ENCODE assay signal across 11 cellular contexts in the genomic region with DNA sequence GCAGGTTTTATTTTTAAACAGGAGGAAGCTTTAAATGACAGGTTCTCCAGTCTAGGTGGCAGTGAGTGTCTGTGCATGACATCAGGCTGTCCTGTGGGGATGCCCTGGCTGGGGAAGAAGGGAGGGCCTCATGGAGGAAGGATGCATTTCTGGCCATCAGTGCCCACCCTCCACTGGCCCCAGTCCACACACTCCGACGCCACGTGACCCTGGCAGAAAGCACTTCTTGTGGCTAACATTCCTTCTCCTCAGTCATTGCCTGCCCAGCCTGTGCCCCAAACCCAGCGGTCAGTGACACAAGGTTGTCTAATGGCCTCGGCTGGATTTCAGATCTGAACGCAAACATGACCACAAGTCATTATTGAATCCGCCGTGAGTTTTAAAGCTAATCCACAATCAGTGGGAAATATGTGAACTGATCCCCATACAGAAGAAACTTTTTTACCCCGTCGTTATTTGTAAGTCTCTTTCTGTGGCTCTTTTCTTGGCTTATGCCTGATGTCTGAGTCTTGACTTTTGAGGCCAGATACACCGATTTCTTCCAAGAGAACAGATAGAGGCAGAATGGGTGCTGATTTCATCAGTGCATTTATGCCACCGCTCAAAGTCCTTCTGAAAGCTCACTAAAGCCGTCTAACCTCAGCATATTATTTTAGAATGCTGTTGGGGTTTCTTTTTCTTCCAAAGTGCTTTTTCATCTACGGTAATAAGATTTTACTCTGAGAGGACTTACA. TPM values are rescaled to one million over a fixed set of nuclear protein-coding genes. Genes with fewer than 3 reads are reported as not detected.
DNase-seq lines count a peak whose midpoint lies in the region; ATAC-seq and TF ChIP-seq lines count a peak whose summit lies in the region.
"Had no signal": no experiment of that assay in that cellular context is flagged by ENCODE, and none has a peak within 500 bp of the region (broad histone marks: within the 10 kb centered on the region; RNA-seq: fewer than 3 reads in every experiment).

No MANE protein-coding gene starts in this region.

- H3K79me2 ChIP-seq in fibroblast of lung (ENCODE audit: control insufficient read depth, insufficient read depth, low read length), result no peaks in the 10 kb centered on the region

- H3K4me2 ChIP-seq in fibroblast of lung (ENCODE audit: extremely low read depth, insufficient read depth, low read length), result peak overlapping the region; percentile 53

- H3K4me1 ChIP-seq in fibroblast of lung (ENCODE audit: control insufficient read depth, extremely low read depth, insufficient read depth, low read length) (peaks cover 5% of the 10 kb centered on the region), neutrophil (ENCODE audit: control insufficient read depth in 1 of 2, insufficient read depth in 1 of 2, low read depth in 1 of 2, low read length in 1 of 2) (peaks cover 26 to 35% of the 10 kb centered on the region in 2 experiments)

- ATAC-seq in Right ventricle myocardium superior (ENCODE audit: poor library complexity), result peak; percentile 18
- ATAC-seq in HG02852 (IDR thresholded peaks at IDR 0.05; ENCODE audit: unreplicated experiment), result no peak
- ATAC-seq: GM12878 had no signal

- no peak for TF ChIP-seq CTCF in fibroblast of lung (conservative IDR thresholded peaks at IDR 0.05 in 1 of 2, IDR thresholded peaks at IDR 0.05 in 1 of 2; ENCODE audit: low read depth in 1 of 2, low read length in 2 of 2)
- TF ChIP-seq CTCF in neutrophil (IDR thresholded peaks at IDR 0.05), result no peak
- TF ChIP-seq CTCF in GM10248 (IDR thresholded peaks at IDR 0.05; ENCODE audit: control extremely low read depth, extremely low read depth, low read depth, missing control alignments), result no peak

- CTCF ChIA-PET in GM10248 (lab: Yijun Ruan, JAX), result interaction anchor here (0.9 to 6.1 kb wide), 5 partner anchors 9 to 106 kb away, joined by 3 to 32 read pairs (median 4); a partner anchor contains a TSS

- H3K4me3 ChIP-seq in fibroblast of lung (replicated peaks in 1 of 4; ENCODE audit: control extremely low read depth in 1 of 4, insufficient read depth in 1 of 4, low read depth in 3 of 4, low read length in 4 of 4) (peak overlapping the region in 2 of 4 experiments; percentile 12 to 34), neutrophil (ENCODE audit: low read depth in 1 of 2, low read length in 1 of 2) (peak overlapping the region; percentile 31 to 48)
- H3K4me3 ChIP-seq: GM12878, SK-N-MC had no signal

- no peak for DNase-seq in Right ventricle myocardium superior
- no peak for DNase-seq in cardiac septum (ENCODE audit: low spot score)
- DNase-seq in fibroblast of lung (ENCODE audit: low read depth in 2 of 2), result peak in 1 of 2 donors; percentile 40
- no peak for DNase-seq in activated naive CD4-positive, alpha-beta T cell treated with Interleukin-2 at 50 U/mL for 16 hours
- no peak for DNase-seq in GM10248 (ENCODE audit: extremely low spot score)
- DNase-seq in NCI-H2227 treated with DMSO at 0.1 percent for 48 hours (lab: John Stamatoyannopoulos, UW), result no peak
- DNase-seq: NCI-H2107 had no signal

- no peaks in the 10 kb centered on the region for H3K36me3 ChIP-seq in fibroblast of lung (ENCODE audit: control insufficient read depth, insufficient read depth, low read length)
- H3K36me3 ChIP-seq in neutrophil, result no peaks in the 10 kb centered on the region

- no peaks in the 10 kb centered on the region for H4K20me1 ChIP-seq in fibroblast of lung (ENCODE audit: control insufficient read depth, extremely low read depth, insufficient read depth, low read length)

- H3K9ac ChIP-seq in fibroblast of lung (ENCODE audit: insufficient read depth, low read length), result no peak overlapping the region

- POLR2A ChIA-PET in GM10248 (lab: Yijun Ruan, JAX), result no interaction called here

- no peaks in the 10 kb centered on the region for H3K27me3 ChIP-seq in fibroblast of lung (ENCODE audit: control insufficient read depth, insufficient read depth, low read length)
- H3K27me3 ChIP-seq in neutrophil, result no peaks in the 10 kb centered on the region

- H2AFZ ChIP-seq in fibroblast of lung (ENCODE audit: low read length), result peak overlapping the region; percentile 93

- H3K27ac ChIP-seq in fibroblast of lung (ENCODE audit: insufficient read depth, low read length) (peak overlapping the region; percentile 76), neutrophil (peak overlapping the region; percentile 64)
- H3K27ac ChIP-seq: SK-N-MC had no signal

- intact Hi-C loops in Right ventricle myocardium superior (cut with DNase I), result no loop called here
- intact Hi-C loops in cardiac septum (cut with DNase I), result no loop called here

- H3K9me3 ChIP-seq in fibroblast of lung (ENCODE audit: control insufficient read depth, insufficient read depth, low read depth, low read length) (no peaks in the 10 kb centered on the region), neutrophil (no peaks in the 10 kb centered on the region)

RNA-seq across cellular contexts. Expression of a gene that starts 17.3 kb away (rescaled TPM):
- total RNA-seq in Right ventricle myocardium superior, result 3.0 TPM
- 3.5 TPM for total RNA-seq in cardiac septum
- total RNA-seq in fibroblast of lung, result 8.7 and 12.2 TPM in 2 replicates
- 3.8 and 6.6 TPM in 2 replicates for polyA plus RNA-seq in fibroblast of lung
- polyA plus RNA-seq in fibroblast of lung (2012), result 6.0 and 9.1 TPM in 2 replicates
- 15.3 and 25.1 TPM in 2 replicates for polyA minus RNA-seq in fibroblast of lung (ENCODE audit: low replicate concordance)

RNA-seq across cellular contexts. Expression of a gene that starts 22.2 kb away (rescaled TPM):
- total RNA-seq in Right ventricle myocardium superior, result 2.9 TPM
- 7.8 TPM for total RNA-seq in cardiac septum
- 32.5 and 73.7 TPM in 2 replicates for total RNA-seq in fibroblast of lung
- 4.2 and 9.8 TPM in 2 replicates for polyA plus RNA-seq in fibroblast of lung
- 5.4 and 9.5 TPM in 2 replicates for polyA plus RNA-seq in fibroblast of lung (2012)
- polyA minus RNA-seq in fibroblast of lung (ENCODE audit: low replicate concordance), result 6.0 and 12.2 TPM in 2 replicates
